Comparison of ENCODE assay signal across 8 cellular contexts in genomic region chr14:34628681-34629135, GRCh38. TPM values are rescaled to one million over a fixed set of nuclear protein-coding genes. Genes with fewer than 3 reads are reported as not detected.
A peak's percentile ranks its signal among the peaks of the same experiment; 100 is the strongest.
DNase-seq lines count a peak whose midpoint lies in the region; ATAC-seq and TF ChIP-seq lines count a peak whose summit lies in the region.

No MANE protein-coding gene starts in this region.

- 11% methylated on average over 5 of the region's 5 CpGs for WGBS in right lobe of liver (ENCODE audit: insufficient coverage, low coverage, low lambda C conversion rate, missing lambda C conversion rate)
- WGBS in urinary bladder = 20% methylated on average over 5 of the region's 5 CpGs

- H3K4me1 ChIP-seq in RWPE2 (ENCODE audit: insufficient read depth, poor library complexity, severe bottlenecking) (peaks cover 16% of the 10 kb centered on the region), right lobe of liver (peaks cover 0 to 8% (median 0%) of the 10 kb centered on the region in 4 donors), urinary bladder (ENCODE audit: insufficient read depth) (no peaks in the 10 kb centered on the region)

- TF ChIP-seq CTCF in GM12864 (IDR thresholded peaks at IDR 0.05; ENCODE audit: low read depth, low read length, missing control alignments) (no peak), RWPE2 (IDR thresholded peaks at IDR 0.05; ENCODE audit: poor library complexity, severe bottlenecking) (no peak), brain microvascular endothelial cell (IDR thresholded peaks at IDR 0.05; ENCODE audit: low read depth, low read length, missing control alignments) (no peak), right lobe of liver (IDR thresholded peaks at IDR 0.05) (no peak)

- peak overlapping the region; percentile 63 for H3K27ac ChIP-seq in RWPE2 (ENCODE audit: poor library complexity, severe bottlenecking)
- H3K27ac ChIP-seq in brain microvascular endothelial cell = no peak overlapping the region
- H3K27ac ChIP-seq in right lobe of liver = peak overlapping the region in 1 of 3 donors; percentile 88
- H3K27ac ChIP-seq in urinary bladder (ENCODE audit: low read depth) = no peak overlapping the region

- no peak for TF ChIP-seq POLR2A in right lobe of liver (IDR thresholded peaks at IDR 0.05)

- DNase-seq in GM12864 (ENCODE audit: low read depth) (no peak), RWPE2 (ENCODE audit: low spot score) (no peak), brain microvascular endothelial cell (no peak), right lobe of liver (no peak), SIG-M5 (lab: John Stamatoyannopoulos, UW) (no peak)

- no peaks in the 10 kb centered on the region for H3K27me3 ChIP-seq in RWPE2 (ENCODE audit: insufficient read depth, poor library complexity, severe bottlenecking)
- H3K27me3 ChIP-seq in brain microvascular endothelial cell (replicated peaks) = no peaks in the 10 kb centered on the region
- no peaks in the 10 kb centered on the region for H3K27me3 ChIP-seq in right lobe of liver

- H3K9me3 ChIP-seq in RWPE2 (ENCODE audit: severe bottlenecking) = no peaks in the 10 kb centered on the region
- H3K9me3 ChIP-seq in right lobe of liver = no peaks in the 10 kb centered on the region

- H3K36me3 ChIP-seq in RWPE2 (ENCODE audit: low read depth) = peaks cover 53% of the 10 kb centered on the region
- peaks cover 13% of the 10 kb centered on the region for H3K36me3 ChIP-seq in brain microvascular endothelial cell (replicated peaks)
- H3K36me3 ChIP-seq in right lobe of liver = no peaks in the 10 kb centered on the region
- H3K36me3 ChIP-seq in urinary bladder (ENCODE audit: insufficient read depth) = no peaks in the 10 kb centered on the region

- H3K4me3 ChIP-seq in GM12864 (ENCODE audit: low read depth, low read length) (peak overlapping the region; percentile 98), RWPE2 (ENCODE audit: severe bottlenecking) (peak overlapping the region; percentile 80), brain microvascular endothelial cell (ENCODE audit: low read depth, low read length) (peak overlapping the region; percentile 98), right lobe of liver (peak overlapping the region; percentile 87 to 94 (median 91)), urinary bladder (ENCODE audit: low read depth, low read length) (peak overlapping the region; percentile 18)

- in situ Hi-C loops in brain microvascular endothelial cell (cut with HindIII; ENCODE audit: low pct_ligation_motif_present, low sequenced_read_pairs) = no loop called here

- intact Hi-C loops in right lobe of liver (cut with DNase I) = no loop called here

- ATAC-seq in RWPE2 (ENCODE audit: low read depth) = 0 out of 3 replicates have a peak, but pooled peaks have one; percentile 9
- peak; percentile 15 to 26 (median 18) for ATAC-seq in right lobe of liver
- ATAC-seq in HG02870 (IDR thresholded peaks at IDR 0.05; ENCODE audit: unreplicated experiment) = no peak
- no peak for ATAC-seq in HG03432 (IDR thresholded peaks at IDR 0.05; ENCODE audit: unreplicated experiment)

RNA-seq across cellular contexts. Expression of gene SNX6, which starts 1.2 kb away (rescaled TPM):
- total RNA-seq in right lobe of liver = 10 to 100 TPM; 16.4 to 49.7 (median 31.5) TPM
- 171 TPM for total RNA-seq in urinary bladder
- 58.9 TPM for polyA plus RNA-seq in urinary bladder

Comparison
In these comparisons a context has a peak if more than half of its experiments do, and no peak if none do; other contexts are left out.
1. H3K4me3 ChIP-seq: peak in every context shown above with its lines; median percentile 98 in GM12864; 98 in brain microvascular endothelial cell; 91 in right lobe of liver; 80 in RWPE2; 18 in urinary bladder.
2. ATAC-seq: peak in RWPE2 (single experiment) and right lobe of liver (4 of 4); none in HG02870 (single experiment) and HG03432 (single experiment).